In the genomic region with DNA sequence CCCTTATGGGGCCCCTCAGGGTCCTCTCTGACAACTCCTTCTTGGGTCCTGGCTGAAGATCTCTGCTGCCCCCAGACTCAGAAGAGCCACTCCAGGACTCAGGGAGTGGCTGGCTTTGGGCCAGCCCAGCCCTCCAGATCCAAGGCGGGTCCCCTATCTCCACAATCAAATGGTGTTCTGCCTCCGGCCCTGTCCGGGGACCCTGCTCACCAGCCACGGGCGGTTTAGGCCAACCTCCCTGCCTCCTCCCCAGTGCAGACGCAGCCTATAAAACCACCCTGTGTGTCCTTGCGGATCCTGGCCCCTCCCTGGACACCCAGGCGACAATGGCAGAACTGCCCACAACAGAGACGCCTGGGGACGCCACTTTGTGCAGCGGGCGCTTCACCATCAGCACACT, we compare ENCODE assay signal across 17 cellular contexts. TPM values are rescaled to one million over a fixed set of nuclear protein-coding genes. Genes with fewer than 3 reads are reported as not detected.
"Had no signal": no experiment of that assay in that cellular context is flagged by ENCODE, and none has a peak within 500 bp of the region (broad histone marks: within the 10 kb centered on the region; RNA-seq: fewer than 3 reads in every experiment).

A gene with protein sequence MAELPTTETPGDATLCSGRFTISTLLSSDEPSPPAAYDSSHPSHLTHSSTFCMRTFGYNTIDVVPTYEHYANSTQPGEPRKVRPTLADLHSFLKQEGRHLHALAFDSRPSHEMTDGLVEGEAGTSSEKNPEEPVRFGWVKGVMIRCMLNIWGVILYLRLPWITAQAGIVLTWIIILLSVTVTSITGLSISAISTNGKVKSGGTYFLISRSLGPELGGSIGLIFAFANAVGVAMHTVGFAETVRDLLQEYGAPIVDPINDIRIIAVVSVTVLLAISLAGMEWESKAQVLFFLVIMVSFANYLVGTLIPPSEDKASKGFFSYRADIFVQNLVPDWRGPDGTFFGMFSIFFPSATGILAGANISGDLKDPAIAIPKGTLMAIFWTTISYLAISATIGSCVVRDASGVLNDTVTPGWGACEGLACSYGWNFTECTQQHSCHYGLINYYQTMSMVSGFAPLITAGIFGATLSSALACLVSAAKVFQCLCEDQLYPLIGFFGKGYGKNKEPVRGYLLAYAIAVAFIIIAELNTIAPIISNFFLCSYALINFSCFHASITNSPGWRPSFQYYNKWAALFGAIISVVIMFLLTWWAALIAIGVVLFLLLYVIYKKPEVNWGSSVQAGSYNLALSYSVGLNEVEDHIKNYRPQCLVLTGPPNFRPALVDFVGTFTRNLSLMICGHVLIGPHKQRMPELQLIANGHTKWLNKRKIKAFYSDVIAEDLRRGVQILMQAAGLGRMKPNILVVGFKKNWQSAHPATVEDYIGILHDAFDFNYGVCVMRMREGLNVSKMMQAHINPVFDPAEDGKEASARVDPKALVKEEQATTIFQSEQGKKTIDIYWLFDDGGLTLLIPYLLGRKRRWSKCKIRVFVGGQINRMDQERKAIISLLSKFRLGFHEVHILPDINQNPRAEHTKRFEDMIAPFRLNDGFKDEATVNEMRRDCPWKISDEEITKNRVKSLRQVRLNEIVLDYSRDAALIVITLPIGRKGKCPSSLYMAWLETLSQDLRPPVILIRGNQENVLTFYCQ (plus strand): TSS at position 298 of the 400 bp plus-strand sequence. CDS start 29 bp downstream, at position 327.

- H3K27ac Mint-ChIP-seq: activated naive CD4-positive, alpha-beta T cell treated with anti-CD3 and anti-CD28 coated beads, Interleukin-2, amount 50 U/mL, for 24 hours had no signal

- H3K36me3 ChIP-seq: brain microvascular endothelial cell, lower lobe of right lung had no signal

- H3K4me3 Mint-ChIP-seq: activated naive CD4-positive, alpha-beta T cell treated with anti-CD3 and anti-CD28 coated beads, Interleukin-2, amount 50 U/mL, for 24 hours; naive thymus-derived CD4-positive, alpha-beta T cell; T-cell had no signal

- H3K9me3 Mint-ChIP-seq: activated naive CD4-positive, alpha-beta T cell treated with anti-CD3 and anti-CD28 coated beads, Interleukin-2, amount 50 U/mL, for 24 hours; naive thymus-derived CD4-positive, alpha-beta T cell; T-cell had no signal

- H3K4me3 ChIP-seq: lower lobe of right lung, psoas muscle had no signal

- H3K36me3 Mint-ChIP-seq: activated naive CD4-positive, alpha-beta T cell treated with anti-CD3 and anti-CD28 coated beads, Interleukin-2, amount 50 U/mL, for 24 hours; naive thymus-derived CD4-positive, alpha-beta T cell; T-cell had no signal

- FAIRE-seq: urothelium cell line had no signal

- H3K27me3 Mint-ChIP-seq: activated naive CD4-positive, alpha-beta T cell treated with anti-CD3 and anti-CD28 coated beads, Interleukin-2, amount 50 U/mL, for 24 hours; naive thymus-derived CD4-positive, alpha-beta T cell; T-cell had no signal

- DNase-seq: activated CD4-positive, alpha-beta T cell treated with anti-CD3 and anti-CD28 coated beads, Interleukin-2, amount 50 U/mL, for 4 hours; activated effector memory CD4-positive, alpha-beta T cell treated with Interleukin-2 at 50 U/mL for 16 hours; activated T-cell treated with anti-CD3 and anti-CD28 coated beads, Interleukin-2, amount 50 U/mL, for 1 hour; brain microvascular endothelial cell; cerebellar nuclear complex; dermis blood vessel endothelial cell; hypothalamus; lower lobe of right lung; naive thymus-derived CD4-positive, alpha-beta T cell; nucleus accumbens; psoas muscle; stimulated activated CD4-positive, alpha-beta T cell treated with anti-CD3 and anti-CD28 coated beads, Interleukin-12 subunit alpha, Interleukin-12 subunit beta, amount 100 ng/mL, for 4 hours; stimulated activated CD4-positive, alpha-beta T cell treated with anti-CD3 and anti-CD28 coated beads, Interleukin-2, amount 100 ng/mL, for 48 hours; T-cell had no signal

- H3K27ac ChIP-seq: brain microvascular endothelial cell, lower lobe of right lung, psoas muscle had no signal

- ATAC-seq: lower lobe of right lung; naive thymus-derived CD4-positive, alpha-beta T cell; psoas muscle; T-cell had no signal

- H3K27me3 ChIP-seq: brain microvascular endothelial cell had no signal

- H3K9me3 ChIP-seq: lower lobe of right lung, psoas muscle had no signal

RNA-seq across cellular contexts. Expression of the gene that starts here (rescaled TPM):
- total RNA-seq: dermis blood vessel endothelial cell, glomerular endothelial cell, lower lobe of right lung had no signal
- polyA plus RNA-seq: naive thymus-derived CD4-positive, alpha-beta T cell had no signal
